ENCODE assay signal across 9 cellular contexts in genomic region chr6:52976591-52977035, GRCh38. TPM values are rescaled to one million over a fixed set of nuclear protein-coding genes. Genes with fewer than 3 reads are reported as not detected.
A peak's percentile ranks its signal among the peaks of the same experiment; 100 is the strongest.
DNase-seq lines count a peak whose midpoint lies in the region; ATAC-seq and TF ChIP-seq lines count a peak whose summit lies in the region.
"Had no signal": no experiment of that assay in that cellular context is flagged by ENCODE, and none has a peak within 500 bp of the region (broad histone marks: within the 10 kb centered on the region; RNA-seq: fewer than 3 reads in every experiment).

No MANE protein-coding gene starts in this region.

- H3K9me2 ChIP-seq in MM.1S (replicated peaks; ENCODE audit: insufficient read depth, low read length) (no peaks in the 10 kb centered on the region), GM23248 (ENCODE audit: insufficient read depth) (no peaks in the 10 kb centered on the region)

- no peaks in the 10 kb centered on the region for H3K36me3 Mint-ChIP-seq in chondrocyte (ENCODE audit: low read depth)

- H3K27ac ChIP-seq in MM.1S (ENCODE audit: low read length) (no peak overlapping the region; the same call in 1 of the 2 replicates), left lung (no peak overlapping the region), GM23248 (no peak overlapping the region)
- H3K27ac ChIP-seq: SJSA1 had no signal

- H3K4me1 Mint-ChIP-seq in chondrocyte (ENCODE audit: low read depth): peaks cover 2% of the 10 kb centered on the region

- DNase-seq in MM.1S (peak; percentile 32), left lung (peak in 1 of 2 donors; percentile 45), ecto neural progenitor cell (ENCODE audit: low spot score) (no peak), chondrocyte (ENCODE audit: low spot score) (no peak), GM23248 (no peak), COR-L47 (lab: John Stamatoyannopoulos, UW) (no peak)

- no peaks in the 10 kb centered on the region for H3K27me3 Mint-ChIP-seq in chondrocyte (ENCODE audit: low read depth)

- H3K9ac ChIP-seq in MM.1S (ENCODE audit: low read length) (no peak overlapping the region), GM23248 (no peak overlapping the region)

- TF ChIP-seq CTCF in MM.1S (IDR thresholded peaks at IDR 0.05; ENCODE audit: low read length) (no peak), left lung (IDR thresholded peaks at IDR 0.05) (no peak), chondrocyte (IDR thresholded peaks at IDR 0.05) (no peak)

- no peak overlapping the region for H3K4me3 Mint-ChIP-seq in chondrocyte (ENCODE audit: unreplicated experiment)

- H3K9me3 ChIP-seq in MM.1S (replicated peaks; ENCODE audit: insufficient read depth, low read length): no peaks in the 10 kb centered on the region
- no peaks in the 10 kb centered on the region for H3K9me3 ChIP-seq in left lung
- no peaks in the 10 kb centered on the region for H3K9me3 ChIP-seq in GM23248 (ENCODE audit: low read depth)
- H3K9me3 ChIP-seq: SJSA1 had no signal

- H2AFZ ChIP-seq in MM.1S (ENCODE audit: low read length) (0 out of 2 replicates have a peak overlapping the region, but pooled peaks have one; percentile 20), GM23248 (no peak overlapping the region)

- no peaks in the 10 kb centered on the region for H3K9me3 Mint-ChIP-seq in chondrocyte (ENCODE audit: low read depth)

- H3K4me2 ChIP-seq in MM.1S (ENCODE audit: low read depth, low read length): 0 out of 2 replicates have a peak overlapping the region, but pooled peaks have one; percentile 14
- H3K4me2 ChIP-seq in GM23248 (ENCODE audit: unreplicated experiment): no peak overlapping the region

- in situ Hi-C loops in GM23248 (cut with MboI): no loop called here

- H3K36me3 ChIP-seq in MM.1S (replicated peaks; ENCODE audit: insufficient read depth, low read length) (no peaks in the 10 kb centered on the region), left lung (no peaks in the 10 kb centered on the region), GM23248 (ENCODE audit: low read depth) (no peaks in the 10 kb centered on the region)
- H3K36me3 ChIP-seq: SJSA1 had no signal

- H4K20me1 ChIP-seq in MM.1S (ENCODE audit: insufficient read depth, low read length): no peaks in the 10 kb centered on the region
- H4K20me1 ChIP-seq in GM23248 (ENCODE audit: insufficient read depth): no peaks in the 10 kb centered on the region

- H3F3A ChIP-seq in MM.1S (ENCODE audit: insufficient read depth, low read length) (no peaks in the 10 kb centered on the region), GM23248 (ENCODE audit: insufficient read depth) (no peaks in the 10 kb centered on the region)

- H3K4me3 ChIP-seq in MM.1S (ENCODE audit: low read length) (no peak overlapping the region), left lung (no peak overlapping the region), GM23248 (no peak overlapping the region)
- H3K4me3 ChIP-seq: SJSA1 had no signal

- WGBS in GM23248 (ENCODE audit: low coverage in 1 of 2, low lambda C conversion rate in 2 of 2, missing lambda C conversion rate in 2 of 2), 2 experiments: 70 to 85% methylated on average over 3 of the region's 3 CpGs

- TF ChIP-seq POLR2A in GM15510 (IDR thresholded peaks at IDR 0.05; ENCODE audit: borderline replicate concordance, extremely low read depth, insufficient read length): peak; percentile 26

- ATAC-seq in GM21515 (IDR thresholded peaks at IDR 0.05; ENCODE audit: unreplicated experiment): peak; percentile 96
- peak; percentile 81 for ATAC-seq in left lung

- H3K27me3 ChIP-seq in MM.1S (replicated peaks; ENCODE audit: insufficient read depth, low read length): no peaks in the 10 kb centered on the region
- H3K27me3 ChIP-seq in left lung: no peaks in the 10 kb centered on the region
- H3K27me3 ChIP-seq in GM23248 (replicated peaks; ENCODE audit: insufficient read depth): no peaks in the 10 kb centered on the region
- H3K27me3 ChIP-seq: SJSA1 had no signal

- H3K4me1 ChIP-seq in MM.1S (ENCODE audit: low read length) (peaks cover 12% of the 10 kb centered on the region), left lung (peaks cover 0 to 4% of the 10 kb centered on the region in 2 donors), GM23248 (ENCODE audit: insufficient read depth) (no peaks in the 10 kb centered on the region)

- H3K79me2 ChIP-seq in MM.1S (ENCODE audit: low read length) (no peaks in the 10 kb centered on the region), GM23248 (ENCODE audit: insufficient read depth) (no peaks in the 10 kb centered on the region)

- intact Hi-C loops in left lung (cut with DNase I): no loop called here

- H3K27ac Mint-ChIP-seq in chondrocyte (ENCODE audit: unreplicated experiment): no peak overlapping the region

RNA-seq across cellular contexts. Expression of gene GSTA4, which starts 18.5 kb away (rescaled TPM):
- total RNA-seq in left lung: 10 to 100 TPM; 49.1 to 63.0 TPM
- 30.9 to 43.4 TPM (median 31.4 TPM) in 3 replicates for total RNA-seq in chondrocyte
- total RNA-seq in GM23248 (2014; rRNA removed; shearing (Covaris generic)): 26.5 and 28.6 TPM in 2 replicates
- polyA plus RNA-seq in GM23248 (2016; fragmentation: Nextera tagmentation; extraction: Ambion mirVana): 33.7 and 37.9 TPM in 2 replicates
